In genomic region chr2:173571887-173572680, GRCh38 we compare ENCODE assay signal across 13 cellular contexts.
DNase-seq lines count a peak whose midpoint lies in the region; TF ChIP-seq lines count a peak whose summit lies in the region.
"Had no signal": no experiment of that assay in that cellular context is flagged by ENCODE, and none has a peak within 500 bp of the region (broad histone marks: within the 10 kb centered on the region; RNA-seq: fewer than 3 reads in every experiment).

No MANE protein-coding gene starts in this region.

- no peaks in the 10 kb centered on the region for H3K27me3 ChIP-seq in PC-9 (ENCODE audit: insufficient read depth, low read depth)
- H3K27me3 ChIP-seq in smooth muscle cell (ENCODE audit: low read depth) = no peaks in the 10 kb centered on the region
- H3K27me3 ChIP-seq: testis had no signal

- H3K4me2 ChIP-seq in PC-9 = peak overlapping the region; percentile 69
- H3K4me2 ChIP-seq in smooth muscle cell = peak overlapping the region; percentile 79

- H3K79me2 ChIP-seq in PC-9 (ENCODE audit: low read depth) = no peaks in the 10 kb centered on the region
- no peaks in the 10 kb centered on the region for H3K79me2 ChIP-seq in smooth muscle cell (ENCODE audit: low read depth)

- no peaks in the 10 kb centered on the region for H3K4me1 Mint-ChIP-seq in activated naive CD4-positive, alpha-beta T cell treated with anti-CD3 and anti-CD28 coated beads, Interleukin-2, amount 10 ng/mL, durations not matched to agents 7 days and 5 days

- no TSS peak for BruUV-seq in PC-9 (replicated peaks; lab: Mats Ljungman, UMichigan)

- POLR2A ChIA-PET in PC-9 (lab: Charles Lee; ENCODE audit: unreplicated experiment) = no interaction called here

- no peaks in the 10 kb centered on the region for H3K9me3 ChIP-seq in PC-9 (ENCODE audit: insufficient read depth, low read depth)
- H3K9me3 ChIP-seq in smooth muscle cell (replicated peaks; ENCODE audit: low read depth) = no peaks in the 10 kb centered on the region
- H3K9me3 ChIP-seq: heart left ventricle, testis had no signal

- no peaks in the 10 kb centered on the region for H3K36me3 Mint-ChIP-seq in activated naive CD4-positive, alpha-beta T cell treated with anti-CD3 and anti-CD28 coated beads, Interleukin-2, amount 10 ng/mL, durations not matched to agents 7 days and 5 days

- peak overlapping the region; percentile 22; the same call in 1 of the 2 replicates for H3K4me3 ChIP-seq in PC-9
- H3K4me3 ChIP-seq in fibroblast of pulmonary artery (replicated peaks; ENCODE audit: low read depth, low read length) = no peak overlapping the region
- peak overlapping the region; percentile 23 for H3K4me3 ChIP-seq in smooth muscle cell
- H3K4me3 ChIP-seq: testis had no signal

- 75% methylated on average over 5 of the region's 5 CpGs for WGBS in smooth muscle cell (ENCODE audit: low lambda C conversion rate)

- no peaks in the 10 kb centered on the region for H3K36me3 ChIP-seq in PC-9 (ENCODE audit: low read depth)
- no peaks in the 10 kb centered on the region for H3K36me3 ChIP-seq in smooth muscle cell (ENCODE audit: low read depth)
- H3K36me3 ChIP-seq: heart left ventricle had no signal

- intact Hi-C loops in PC-9 (cut with micrococcal nuclease; ENCODE audit: unreplicated experiment) = loop anchor here (1.0 to 10.0 kb wide), 8 partner anchors 80 to 769 kb away; no protein-coding TSS in a partner anchor

- H3K9me2 ChIP-seq in PC-9 (ENCODE audit: insufficient read depth) = no peaks in the 10 kb centered on the region

- peak overlapping the region; percentile 58 for H3K27ac ChIP-seq in PC-9
- no peak overlapping the region for H3K27ac ChIP-seq in smooth muscle cell (ENCODE audit: low read depth)
- H3K27ac ChIP-seq: heart left ventricle, testis had no signal

- H3F3A ChIP-seq in PC-9 (ENCODE audit: insufficient read depth, low read depth) (peaks cover 20% of the 10 kb centered on the region), smooth muscle cell (ENCODE audit: low read depth) (no peaks in the 10 kb centered on the region)

- no peak overlapping the region for H3K9ac ChIP-seq in smooth muscle cell (ENCODE audit: low read depth)

- H3K27ac Mint-ChIP-seq in activated naive CD4-positive, alpha-beta T cell treated with anti-CD3 and anti-CD28 coated beads, Interleukin-2, amount 10 ng/mL, durations not matched to agents 7 days and 5 days = no peak overlapping the region
- H3K27ac Mint-ChIP-seq: activated CD8-positive, alpha-beta T cell treated with anti-CD3 and anti-CD28 coated beads for 36 hours; activated T-helper 17 cell treated with anti-CD3 and anti-CD28 coated beads, Interleukin-2, amount 50 U/mL, for 72 hours had no signal

- no peak for TF ChIP-seq CTCF in PC-9 (conservative IDR thresholded peaks at IDR 0.05)
- TF ChIP-seq CTCF in fibroblast of pulmonary artery (IDR thresholded peaks at IDR 0.05; ENCODE audit: low read length, missing control alignments) = no peak
- no peak for TF ChIP-seq CTCF in smooth muscle cell (IDR thresholded peaks at IDR 0.05; ENCODE audit: borderline replicate concordance, insufficient read depth, poor library complexity, severe bottlenecking)

- peaks cover 2% of the 10 kb centered on the region for H3K9me3 Mint-ChIP-seq in activated naive CD4-positive, alpha-beta T cell treated with anti-CD3 and anti-CD28 coated beads, Interleukin-2, amount 10 ng/mL, durations not matched to agents 7 days and 5 days
- H3K9me3 Mint-ChIP-seq: activated CD8-positive, alpha-beta T cell treated with anti-CD3 and anti-CD28 coated beads for 36 hours had no signal

- DNase-seq in NCI-H1694 treated with DMSO at 0.1 percent for 48 hours (lab: John Stamatoyannopoulos, UW) (peak; percentile 48), NCI-H1694 (lab: John Stamatoyannopoulos, UW) (no peak), PC-9 (peak in 1 of 2 experiments; percentile 52), fibroblast of pulmonary artery (ENCODE audit: low read depth) (peak; percentile 20), smooth muscle cell (lab: John Stamatoyannopoulos, UW; ENCODE audit: unreplicated experiment) (no peak), DMS153 treated with DMSO at 0.1 percent for 48 hours (lab: John Stamatoyannopoulos, UW; ENCODE audit: unreplicated experiment) (no peak)
- DNase-seq in NK-92 treated with Interleukin-12 subunit alpha and Interleukin-12 subunit beta, amount 100 ng/mL, for 24 hours (lab: John Stamatoyannopoulos, UW) = no peak
- DNase-seq in activated naive CD4-positive, alpha-beta T cell treated with anti-CD3 and anti-CD28 coated beads, Interleukin-2, amount 10 ng/mL, durations not matched to agents 7 days and 5 days = no peak
- DNase-seq: activated CD8-positive, alpha-beta T cell treated with anti-CD3 and anti-CD28 coated beads for 36 hours; heart left ventricle; left cardiac atrium had no signal

- peak overlapping the region; percentile 22 for H2AFZ ChIP-seq in PC-9
- H2AFZ ChIP-seq in smooth muscle cell (ENCODE audit: low read depth) = peak overlapping the region; percentile 67

- H3K4me3 Mint-ChIP-seq in activated naive CD4-positive, alpha-beta T cell treated with anti-CD3 and anti-CD28 coated beads, Interleukin-2, amount 10 ng/mL, durations not matched to agents 7 days and 5 days = no peak overlapping the region
- H3K4me3 Mint-ChIP-seq: activated CD8-positive, alpha-beta T cell treated with anti-CD3 and anti-CD28 coated beads for 36 hours; activated T-helper 17 cell treated with anti-CD3 and anti-CD28 coated beads, Interleukin-2, amount 50 U/mL, for 72 hours had no signal

- H4K20me1 ChIP-seq in PC-9 (ENCODE audit: insufficient read depth) = no peaks in the 10 kb centered on the region
- no peaks in the 10 kb centered on the region for H4K20me1 ChIP-seq in smooth muscle cell (ENCODE audit: low read depth)

- H3K4me1 ChIP-seq in PC-9 (replicated peaks; ENCODE audit: insufficient read depth) (peaks cover 30% of the 10 kb centered on the region), smooth muscle cell (ENCODE audit: low read depth) (peaks cover 13% of the 10 kb centered on the region)

- CTCF ChIA-PET in PC-9 (lab: Charles Lee) = interaction anchor here (1.0 kb wide), 1 partner anchor 769 kb away, joined by 11 read pairs; no protein-coding TSS in a partner anchor
- CTCF ChIA-PET in activated naive CD4-positive, alpha-beta T cell treated with anti-CD3 and anti-CD28 coated beads, Interleukin-2, amount 10 ng/mL, durations not matched to agents 7 days and 5 days (lab: Charles Lee) = no interaction called here

- peaks cover 9% of the 10 kb centered on the region for H3K27me3 Mint-ChIP-seq in activated naive CD4-positive, alpha-beta T cell treated with anti-CD3 and anti-CD28 coated beads, Interleukin-2, amount 10 ng/mL, durations not matched to agents 7 days and 5 days

Comparison
In these comparisons a context has a peak if more than half of its experiments do, and no peak if none do; other contexts are left out.
1. DNase-seq: peak in NCI-H1694 treated with DMSO at 0.1 percent for 48 hours (single experiment) and fibroblast of pulmonary artery (single experiment); none in NCI-H1694 (single experiment), smooth muscle cell (single experiment), DMS153 treated with DMSO at 0.1 percent for 48 hours (single experiment), NK-92 treated with Interleukin-12 subunit alpha and Interleukin-12 subunit beta, amount 100 ng/mL, for 24 hours (single experiment) and activated naive CD4-positive, alpha-beta T cell treated with anti-CD3 and anti-CD28 coated beads, Interleukin-2, amount 10 ng/mL, durations not matched to agents 7 days and 5 days (single experiment).